ENCODE assay signal across 1 cellular context in the genomic region with DNA sequence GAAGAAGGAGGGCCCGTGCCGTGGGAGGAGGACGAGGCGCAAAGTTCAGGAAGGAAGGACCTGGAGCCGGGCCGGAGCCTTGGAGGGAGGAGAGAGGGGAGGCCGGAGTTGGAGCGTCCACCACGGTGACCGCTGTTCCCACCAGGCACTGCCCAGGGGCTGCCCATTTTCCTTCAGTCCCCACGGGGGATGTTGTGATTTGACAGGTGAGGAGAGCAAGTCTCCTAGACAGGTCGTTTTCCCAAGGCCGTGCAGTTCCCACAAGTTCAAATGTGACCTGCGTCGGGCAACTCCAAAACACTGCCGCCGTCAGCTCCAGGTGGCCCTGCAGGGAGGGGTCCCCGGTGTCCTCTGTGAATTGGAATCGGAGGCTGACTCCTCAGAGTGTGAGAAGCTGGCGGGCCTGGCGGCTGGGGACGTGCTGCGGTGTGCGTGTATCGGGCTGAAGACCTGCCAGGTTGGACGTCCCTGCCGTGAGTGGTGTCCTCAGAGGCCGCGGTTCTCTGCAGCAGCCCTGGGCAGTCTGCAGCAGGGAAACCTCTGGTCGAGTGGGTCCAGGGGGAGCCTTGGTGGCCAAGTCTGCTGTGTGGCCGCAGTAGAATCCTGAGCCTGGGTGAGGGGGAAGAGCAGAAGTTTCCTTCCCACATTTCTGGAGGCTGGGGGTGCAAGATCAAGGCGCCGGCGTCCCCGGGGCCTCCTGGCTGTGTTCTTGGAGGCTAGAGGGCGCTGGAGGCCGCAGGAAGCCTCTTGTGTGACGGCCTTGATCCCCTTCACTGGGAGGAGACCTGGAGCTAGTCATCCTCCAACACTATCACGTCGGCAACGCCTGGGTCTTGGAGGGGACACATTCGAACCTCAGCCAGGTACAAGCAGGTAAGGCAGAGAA.
A peak's percentile ranks its signal among the peaks of the same experiment; 100 is the strongest.
TF ChIP-seq lines count a peak whose summit lies in the region.

No MANE protein-coding gene starts in this region.

TF ChIP-seq in HepG2, 621 proteins besides CTCF, POLR2A, EP300 and RAD21 (continued from another document and continues in another):
- TF ChIP-seq, protein P1, sequence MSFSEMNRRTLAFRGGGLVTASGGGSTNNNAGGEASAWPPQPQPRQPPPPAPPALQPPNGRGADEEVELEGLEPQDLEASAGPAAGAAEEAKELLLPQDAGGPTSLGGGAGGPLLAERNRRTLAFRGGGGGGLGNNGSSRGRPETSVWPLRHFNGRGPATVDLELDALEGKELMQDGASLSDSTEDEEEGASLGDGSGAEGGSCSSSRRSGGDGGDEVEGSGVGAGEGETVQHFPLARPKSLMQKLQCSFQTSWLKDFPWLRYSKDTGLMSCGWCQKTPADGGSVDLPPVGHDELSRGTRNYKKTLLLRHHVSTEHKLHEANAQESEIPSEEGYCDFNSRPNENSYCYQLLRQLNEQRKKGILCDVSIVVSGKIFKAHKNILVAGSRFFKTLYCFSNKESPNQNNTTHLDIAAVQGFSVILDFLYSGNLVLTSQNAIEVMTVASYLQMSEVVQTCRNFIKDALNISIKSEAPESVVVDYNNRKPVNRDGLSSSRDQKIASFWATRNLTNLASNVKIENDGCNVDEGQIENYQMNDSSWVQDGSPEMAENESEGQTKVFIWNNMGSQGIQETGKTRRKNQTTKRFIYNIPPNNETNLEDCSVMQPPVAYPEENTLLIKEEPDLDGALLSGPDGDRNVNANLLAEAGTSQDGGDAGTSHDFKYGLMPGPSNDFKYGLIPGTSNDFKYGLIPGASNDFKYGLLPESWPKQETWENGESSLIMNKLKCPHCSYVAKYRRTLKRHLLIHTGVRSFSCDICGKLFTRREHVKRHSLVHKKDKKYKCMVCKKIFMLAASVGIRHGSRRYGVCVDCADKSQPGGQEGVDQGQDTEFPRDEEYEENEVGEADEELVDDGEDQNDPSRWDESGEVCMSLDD (CRISPR knock-in tag; IDR thresholded peaks at IDR 0.05; ENCODE audit: borderline replicate concordance): no peak
- TF ChIP-seq MTF2 (CRISPR knock-in tag; IDR thresholded peaks at IDR 0.05; ENCODE audit: borderline replicate concordance) (no peak), SAFB2 (CRISPR knock-in tag; IDR thresholded peaks at IDR 0.05; ENCODE audit: borderline replicate concordance, low read depth) (no peak), ZMAT3 (CRISPR knock-in tag; conservative IDR thresholded peaks at IDR 0.05) (0 out of 2 replicates have a peak, but pooled peaks have one; percentile 48), MTA3 (CRISPR knock-in tag; IDR thresholded peaks at IDR 0.05) (no peak), SMC3 (IDR thresholded peaks at IDR 0.05; ENCODE audit: low read length) (peak; percentile 52), ZNF205 (CRISPR knock-in tag; IDR thresholded peaks at IDR 0.05) (no peak), AGO1 (IDR thresholded peaks at IDR 0.05; ENCODE audit: low read depth, low read length, poor library complexity, severe bottlenecking) (no peak), NFYB (CRISPR knock-in tag; IDR thresholded peaks at IDR 0.05) (no peak), KDM5A (IDR thresholded peaks at IDR 0.05; ENCODE audit: borderline replicate concordance, low read length) (no peak), BRCA1 (CRISPR knock-in tag; IDR thresholded peaks at IDR 0.05) (no peak), SOX6 (IDR thresholded peaks at IDR 0.05) (no peak), SOX6 (CRISPR knock-in tag; IDR thresholded peaks at IDR 0.05) (peak; percentile 38), CC2D1A (CRISPR knock-in tag; IDR thresholded peaks at IDR 0.05) (no peak), MIER2 (CRISPR knock-in tag; IDR thresholded peaks at IDR 0.05) (no peak), PHF21A (CRISPR knock-in tag; IDR thresholded peaks at IDR 0.05) (no peak), SP4 (CRISPR knock-in tag; IDR thresholded peaks at IDR 0.05) (no peak)
- TF ChIP-seq, protein P2, sequence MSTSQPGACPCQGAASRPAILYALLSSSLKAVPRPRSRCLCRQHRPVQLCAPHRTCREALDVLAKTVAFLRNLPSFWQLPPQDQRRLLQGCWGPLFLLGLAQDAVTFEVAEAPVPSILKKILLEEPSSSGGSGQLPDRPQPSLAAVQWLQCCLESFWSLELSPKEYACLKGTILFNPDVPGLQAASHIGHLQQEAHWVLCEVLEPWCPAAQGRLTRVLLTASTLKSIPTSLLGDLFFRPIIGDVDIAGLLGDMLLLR (CRISPR knock-in tag; IDR thresholded peaks at IDR 0.05): 0 out of 2 replicates have a peak, but pooled peaks have one; percentile 38
- TF ChIP-seq, protein P3, sequence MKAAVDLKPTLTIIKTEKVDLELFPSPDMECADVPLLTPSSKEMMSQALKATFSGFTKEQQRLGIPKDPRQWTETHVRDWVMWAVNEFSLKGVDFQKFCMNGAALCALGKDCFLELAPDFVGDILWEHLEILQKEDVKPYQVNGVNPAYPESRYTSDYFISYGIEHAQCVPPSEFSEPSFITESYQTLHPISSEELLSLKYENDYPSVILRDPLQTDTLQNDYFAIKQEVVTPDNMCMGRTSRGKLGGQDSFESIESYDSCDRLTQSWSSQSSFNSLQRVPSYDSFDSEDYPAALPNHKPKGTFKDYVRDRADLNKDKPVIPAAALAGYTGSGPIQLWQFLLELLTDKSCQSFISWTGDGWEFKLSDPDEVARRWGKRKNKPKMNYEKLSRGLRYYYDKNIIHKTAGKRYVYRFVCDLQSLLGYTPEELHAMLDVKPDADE (CRISPR knock-in tag; IDR thresholded peaks at IDR 0.05): no peak
- TF ChIP-seq, protein P4, sequence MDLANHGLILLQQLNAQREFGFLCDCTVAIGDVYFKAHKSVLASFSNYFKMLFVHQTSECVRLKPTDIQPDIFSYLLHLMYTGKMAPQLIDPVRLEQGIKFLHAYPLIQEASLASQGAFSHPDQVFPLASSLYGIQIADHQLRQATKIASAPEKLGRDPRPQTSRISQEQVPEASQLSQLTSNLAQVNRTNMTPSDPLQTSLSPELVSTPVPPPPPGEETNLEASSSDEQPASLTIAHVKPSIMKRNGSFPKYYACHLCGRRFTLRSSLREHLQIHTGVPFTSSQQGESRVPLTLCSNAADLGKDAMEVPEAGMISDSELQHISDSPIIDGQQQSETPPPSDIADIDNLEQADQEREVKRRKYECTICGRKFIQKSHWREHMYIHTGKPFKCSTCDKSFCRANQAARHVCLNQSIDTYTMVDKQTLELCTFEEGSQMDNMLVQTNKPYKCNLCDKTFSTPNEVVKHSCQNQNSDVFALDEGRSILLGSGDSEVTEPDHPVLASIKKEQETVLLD (CRISPR knock-in tag; IDR thresholded peaks at IDR 0.05; ENCODE audit: low read depth): no peak
- TF ChIP-seq, protein P5, sequence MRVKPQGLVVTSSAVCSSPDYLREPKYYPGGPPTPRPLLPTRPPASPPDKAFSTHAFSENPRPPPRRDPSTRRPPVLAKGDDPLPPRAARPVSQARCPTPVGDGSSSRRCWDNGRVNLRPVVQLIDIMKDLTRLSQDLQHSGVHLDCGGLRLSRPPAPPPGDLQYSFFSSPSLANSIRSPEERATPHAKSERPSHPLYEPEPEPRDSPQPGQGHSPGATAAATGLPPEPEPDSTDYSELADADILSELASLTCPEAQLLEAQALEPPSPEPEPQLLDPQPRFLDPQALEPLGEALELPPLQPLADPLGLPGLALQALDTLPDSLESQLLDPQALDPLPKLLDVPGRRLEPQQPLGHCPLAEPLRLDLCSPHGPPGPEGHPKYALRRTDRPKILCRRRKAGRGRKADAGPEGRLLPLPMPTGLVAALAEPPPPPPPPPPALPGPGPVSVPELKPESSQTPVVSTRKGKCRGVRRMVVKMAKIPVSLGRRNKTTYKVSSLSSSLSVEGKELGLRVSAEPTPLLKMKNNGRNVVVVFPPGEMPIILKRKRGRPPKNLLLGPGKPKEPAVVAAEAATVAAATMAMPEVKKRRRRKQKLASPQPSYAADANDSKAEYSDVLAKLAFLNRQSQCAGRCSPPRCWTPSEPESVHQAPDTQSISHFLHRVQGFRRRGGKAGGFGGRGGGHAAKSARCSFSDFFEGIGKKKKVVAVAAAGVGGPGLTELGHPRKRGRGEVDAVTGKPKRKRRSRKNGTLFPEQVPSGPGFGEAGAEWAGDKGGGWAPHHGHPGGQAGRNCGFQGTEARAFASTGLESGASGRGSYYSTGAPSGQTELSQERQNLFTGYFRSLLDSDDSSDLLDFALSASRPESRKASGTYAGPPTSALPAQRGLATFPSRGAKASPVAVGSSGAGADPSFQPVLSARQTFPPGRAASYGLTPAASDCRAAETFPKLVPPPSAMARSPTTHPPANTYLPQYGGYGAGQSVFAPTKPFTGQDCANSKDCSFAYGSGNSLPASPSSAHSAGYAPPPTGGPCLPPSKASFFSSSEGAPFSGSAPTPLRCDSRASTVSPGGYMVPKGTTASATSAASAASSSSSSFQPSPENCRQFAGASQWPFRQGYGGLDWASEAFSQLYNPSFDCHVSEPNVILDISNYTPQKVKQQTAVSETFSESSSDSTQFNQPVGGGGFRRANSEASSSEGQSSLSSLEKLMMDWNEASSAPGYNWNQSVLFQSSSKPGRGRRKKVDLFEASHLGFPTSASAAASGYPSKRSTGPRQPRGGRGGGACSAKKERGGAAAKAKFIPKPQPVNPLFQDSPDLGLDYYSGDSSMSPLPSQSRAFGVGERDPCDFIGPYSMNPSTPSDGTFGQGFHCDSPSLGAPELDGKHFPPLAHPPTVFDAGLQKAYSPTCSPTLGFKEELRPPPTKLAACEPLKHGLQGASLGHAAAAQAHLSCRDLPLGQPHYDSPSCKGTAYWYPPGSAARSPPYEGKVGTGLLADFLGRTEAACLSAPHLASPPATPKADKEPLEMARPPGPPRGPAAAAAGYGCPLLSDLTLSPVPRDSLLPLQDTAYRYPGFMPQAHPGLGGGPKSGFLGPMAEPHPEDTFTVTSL (CRISPR knock-in tag; IDR thresholded peaks at IDR 0.05; ENCODE audit: borderline replicate concordance): no peak
- TF ChIP-seq, protein P6, sequence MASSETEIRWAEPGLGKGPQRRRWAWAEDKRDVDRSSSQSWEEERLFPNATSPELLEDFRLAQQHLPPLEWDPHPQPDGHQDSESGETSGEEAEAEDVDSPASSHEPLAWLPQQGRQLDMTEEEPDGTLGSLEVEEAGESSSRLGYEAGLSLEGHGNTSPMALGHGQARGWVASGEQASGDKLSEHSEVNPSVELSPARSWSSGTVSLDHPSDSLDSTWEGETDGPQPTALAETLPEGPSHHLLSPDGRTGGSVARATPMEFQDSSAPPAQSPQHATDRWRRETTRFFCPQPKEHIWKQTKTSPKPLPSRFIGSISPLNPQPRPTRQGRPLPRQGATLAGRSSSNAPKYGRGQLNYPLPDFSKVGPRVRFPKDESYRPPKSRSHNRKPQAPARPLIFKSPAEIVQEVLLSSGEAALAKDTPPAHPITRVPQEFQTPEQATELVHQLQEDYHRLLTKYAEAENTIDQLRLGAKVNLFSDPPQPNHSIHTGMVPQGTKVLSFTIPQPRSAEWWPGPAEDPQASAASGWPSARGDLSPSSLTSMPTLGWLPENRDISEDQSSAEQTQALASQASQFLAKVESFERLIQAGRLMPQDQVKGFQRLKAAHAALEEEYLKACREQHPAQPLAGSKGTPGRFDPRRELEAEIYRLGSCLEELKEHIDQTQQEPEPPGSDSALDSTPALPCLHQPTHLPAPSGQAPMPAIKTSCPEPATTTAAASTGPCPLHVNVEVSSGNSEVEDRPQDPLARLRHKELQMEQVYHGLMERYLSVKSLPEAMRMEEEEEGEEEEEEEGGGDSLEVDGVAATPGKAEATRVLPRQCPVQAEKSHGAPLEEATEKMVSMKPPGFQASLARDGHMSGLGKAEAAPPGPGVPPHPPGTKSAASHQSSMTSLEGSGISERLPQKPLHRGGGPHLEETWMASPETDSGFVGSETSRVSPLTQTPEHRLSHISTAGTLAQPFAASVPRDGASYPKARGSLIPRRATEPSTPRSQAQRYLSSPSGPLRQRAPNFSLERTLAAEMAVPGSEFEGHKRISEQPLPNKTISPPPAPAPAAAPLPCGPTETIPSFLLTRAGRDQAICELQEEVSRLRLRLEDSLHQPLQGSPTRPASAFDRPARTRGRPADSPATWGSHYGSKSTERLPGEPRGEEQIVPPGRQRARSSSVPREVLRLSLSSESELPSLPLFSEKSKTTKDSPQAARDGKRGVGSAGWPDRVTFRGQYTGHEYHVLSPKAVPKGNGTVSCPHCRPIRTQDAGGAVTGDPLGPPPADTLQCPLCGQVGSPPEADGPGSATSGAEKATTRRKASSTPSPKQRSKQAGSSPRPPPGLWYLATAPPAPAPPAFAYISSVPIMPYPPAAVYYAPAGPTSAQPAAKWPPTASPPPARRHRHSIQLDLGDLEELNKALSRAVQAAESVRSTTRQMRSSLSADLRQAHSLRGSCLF (CRISPR knock-in tag; IDR thresholded peaks at IDR 0.05; ENCODE audit: borderline replicate concordance): no peak
- TF ChIP-seq, protein P7, sequence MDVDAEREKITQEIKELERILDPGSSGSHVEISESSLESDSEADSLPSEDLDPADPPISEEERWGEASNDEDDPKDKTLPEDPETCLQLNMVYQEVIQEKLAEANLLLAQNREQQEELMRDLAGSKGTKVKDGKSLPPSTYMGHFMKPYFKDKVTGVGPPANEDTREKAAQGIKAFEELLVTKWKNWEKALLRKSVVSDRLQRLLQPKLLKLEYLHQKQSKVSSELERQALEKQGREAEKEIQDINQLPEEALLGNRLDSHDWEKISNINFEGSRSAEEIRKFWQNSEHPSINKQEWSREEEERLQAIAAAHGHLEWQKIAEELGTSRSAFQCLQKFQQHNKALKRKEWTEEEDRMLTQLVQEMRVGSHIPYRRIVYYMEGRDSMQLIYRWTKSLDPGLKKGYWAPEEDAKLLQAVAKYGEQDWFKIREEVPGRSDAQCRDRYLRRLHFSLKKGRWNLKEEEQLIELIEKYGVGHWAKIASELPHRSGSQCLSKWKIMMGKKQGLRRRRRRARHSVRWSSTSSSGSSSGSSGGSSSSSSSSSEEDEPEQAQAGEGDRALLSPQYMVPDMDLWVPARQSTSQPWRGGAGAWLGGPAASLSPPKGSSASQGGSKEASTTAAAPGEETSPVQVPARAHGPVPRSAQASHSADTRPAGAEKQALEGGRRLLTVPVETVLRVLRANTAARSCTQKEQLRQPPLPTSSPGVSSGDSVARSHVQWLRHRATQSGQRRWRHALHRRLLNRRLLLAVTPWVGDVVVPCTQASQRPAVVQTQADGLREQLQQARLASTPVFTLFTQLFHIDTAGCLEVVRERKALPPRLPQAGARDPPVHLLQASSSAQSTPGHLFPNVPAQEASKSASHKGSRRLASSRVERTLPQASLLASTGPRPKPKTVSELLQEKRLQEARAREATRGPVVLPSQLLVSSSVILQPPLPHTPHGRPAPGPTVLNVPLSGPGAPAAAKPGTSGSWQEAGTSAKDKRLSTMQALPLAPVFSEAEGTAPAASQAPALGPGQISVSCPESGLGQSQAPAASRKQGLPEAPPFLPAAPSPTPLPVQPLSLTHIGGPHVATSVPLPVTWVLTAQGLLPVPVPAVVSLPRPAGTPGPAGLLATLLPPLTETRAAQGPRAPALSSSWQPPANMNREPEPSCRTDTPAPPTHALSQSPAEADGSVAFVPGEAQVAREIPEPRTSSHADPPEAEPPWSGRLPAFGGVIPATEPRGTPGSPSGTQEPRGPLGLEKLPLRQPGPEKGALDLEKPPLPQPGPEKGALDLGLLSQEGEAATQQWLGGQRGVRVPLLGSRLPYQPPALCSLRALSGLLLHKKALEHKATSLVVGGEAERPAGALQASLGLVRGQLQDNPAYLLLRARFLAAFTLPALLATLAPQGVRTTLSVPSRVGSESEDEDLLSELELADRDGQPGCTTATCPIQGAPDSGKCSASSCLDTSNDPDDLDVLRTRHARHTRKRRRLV (CRISPR knock-in tag; IDR thresholded peaks at IDR 0.05): no peak
